In genomic region chr4:128177376-128177959, GRCh38 we compare ENCODE assay signal across 17 cellular contexts.
DNase-seq lines count a peak whose midpoint lies in the region; ATAC-seq and TF ChIP-seq lines count a peak whose summit lies in the region.
"Had no signal": no experiment of that assay in that cellular context is flagged by ENCODE, and none has a peak within 500 bp of the region (broad histone marks: within the 10 kb centered on the region; RNA-seq: fewer than 3 reads in every experiment).

No MANE protein-coding gene starts in this region.

- intact Hi-C loops in activated T-helper 2 cell treated with anti-CD3 and anti-CD28 coated beads, Interferon-gamma antibody, Interleukin-2, Interleukin-4, amounts not matched to agents 10 μg/mL and 5 μg/mL and 100 μg/mL, durations not matched to agents 14 hours and 24 hours and 36 hours (cut with micrococcal nuclease), result loop anchor here (5.0 kb wide), 1 partner anchor 295 kb away; the partner anchor contains the start of gene PLK4

- no peak for TF ChIP-seq CTCF in osteocyte (IDR thresholded peaks at IDR 0.05)

- H3K9me3 Mint-ChIP-seq in activated T-cell treated with anti-CD3 and anti-CD28 coated beads, Interleukin-2, amount 50 U/mL, for 72 hours, result no peaks in the 10 kb centered on the region
- no peaks in the 10 kb centered on the region for H3K9me3 Mint-ChIP-seq in activated T-cell treated with anti-CD3 and anti-CD28 coated beads, Interleukin-2, amount 50 U/mL, for 4 hours
- H3K9me3 Mint-ChIP-seq in activated T-helper 2 cell treated with anti-CD3 and anti-CD28 coated beads, Interferon-gamma antibody, Interleukin-2, Interleukin-4, amounts not matched to agents 10 μg/mL and 5 μg/mL and 100 μg/mL, durations not matched to agents 14 hours and 24 hours and 36 hours, result no peaks in the 10 kb centered on the region
- peaks cover 2% of the 10 kb centered on the region for H3K9me3 Mint-ChIP-seq in osteocyte (ENCODE audit: unreplicated experiment)
- H3K9me3 Mint-ChIP-seq: naive thymus-derived CD4-positive, alpha-beta T cell; T-helper 1 cell treated with Interleukin-12 subunit alpha and Interleukin-12 subunit beta and Interleukin-4 antibody, amounts not matched to agents 30 μg/mL and 1 μg/mL, for 36 hours had no signal

- H3K4me3 Mint-ChIP-seq in activated T-cell treated with anti-CD3 and anti-CD28 coated beads, Interleukin-2, amount 50 U/mL, for 72 hours, result no peak overlapping the region
- H3K4me3 Mint-ChIP-seq in activated T-cell treated with anti-CD3 and anti-CD28 coated beads, Interleukin-2, amount 50 U/mL, for 4 hours, result no peak overlapping the region
- H3K4me3 Mint-ChIP-seq in activated T-helper 2 cell treated with anti-CD3 and anti-CD28 coated beads, Interferon-gamma antibody, Interleukin-2, Interleukin-4, amounts not matched to agents 10 μg/mL and 5 μg/mL and 100 μg/mL, durations not matched to agents 14 hours and 24 hours and 36 hours (ENCODE audit: low read depth), result no peak overlapping the region
- no peak overlapping the region for H3K4me3 Mint-ChIP-seq in osteocyte (ENCODE audit: unreplicated experiment)
- H3K4me3 Mint-ChIP-seq: naive thymus-derived CD4-positive, alpha-beta T cell; T-helper 1 cell treated with Interleukin-12 subunit alpha and Interleukin-12 subunit beta and Interleukin-4 antibody, amounts not matched to agents 30 μg/mL and 1 μg/mL, for 36 hours; type B pancreatic cell had no signal

- H3K27ac Mint-ChIP-seq in activated T-cell treated with anti-CD3 and anti-CD28 coated beads, Interleukin-2, amount 50 U/mL, for 72 hours, result no peak overlapping the region
- H3K27ac Mint-ChIP-seq in activated T-helper 2 cell treated with anti-CD3 and anti-CD28 coated beads, Interferon-gamma antibody, Interleukin-2, Interleukin-4, amounts not matched to agents 10 μg/mL and 5 μg/mL and 100 μg/mL, durations not matched to agents 14 hours and 24 hours and 36 hours, result peak overlapping the region; percentile 58
- peak overlapping the region; percentile 9 for H3K27ac Mint-ChIP-seq in osteocyte (ENCODE audit: unreplicated experiment)
- H3K27ac Mint-ChIP-seq: naive thymus-derived CD4-positive, alpha-beta T cell; T-helper 1 cell treated with Interleukin-12 subunit alpha and Interleukin-12 subunit beta and Interleukin-4 antibody, amounts not matched to agents 30 μg/mL and 1 μg/mL, for 36 hours; type B pancreatic cell had no signal

- peak; percentile 50 to 75 for ATAC-seq in activated T-cell treated with anti-CD3 and anti-CD28 coated beads, Interleukin-2, amount 50 U/mL, for 72 hours (replicated peaks in 1 of 2)
- no peak for ATAC-seq in activated T-cell treated with anti-CD3 and anti-CD28 coated beads, Interleukin-2, amount 50 U/mL, for 4 hours
- peak; percentile 60 for ATAC-seq in HG03095 (IDR thresholded peaks at IDR 0.05; ENCODE audit: unreplicated experiment)
- no peak for ATAC-seq in left lobe of liver
- ATAC-seq: left colon; naive thymus-derived CD4-positive, alpha-beta T cell; PC-3 had no signal

- DNase-seq in activated T-cell treated with anti-CD3 and anti-CD28 coated beads, Interleukin-2, amount 50 U/mL, for 72 hours, result no peak
- DNase-seq in activated T-cell treated with anti-CD3 and anti-CD28 coated beads, Interleukin-2, amount 50 U/mL, for 4 hours, result no peak
- DNase-seq in activated T-helper 2 cell treated with anti-CD3 and anti-CD28 coated beads, Interferon-gamma antibody, Interleukin-2, Interleukin-4, amounts not matched to agents 10 μg/mL and 5 μg/mL and 100 μg/mL, durations not matched to agents 14 hours and 24 hours and 36 hours (ENCODE audit: low spot score), result no peak
- DNase-seq in osteocyte (ENCODE audit: extremely low spot score, unreplicated experiment) (no peak), NOMO-1 treated with dmso at 0.1 percent for 144 hours (lab: John Stamatoyannopoulos, UW; ENCODE audit: unreplicated experiment) (no peak), left lobe of liver (ENCODE audit: low spot score) (no peak), Ammon's horn (ENCODE audit: low spot score) (no peak)
- DNase-seq: activated CD4-positive, alpha-beta T cell treated with anti-CD3 and anti-CD28 coated beads, Interleukin-2, amount 50 U/mL, for 4 hours; activated naive CD4-positive, alpha-beta T cell; left colon; naive thymus-derived CD4-positive, alpha-beta T cell; NCI-H1417 treated with DMSO at 0.1 percent for 48 hours; NCI-H446; PC-3 had no signal

- H3K27me3 Mint-ChIP-seq in activated T-cell treated with anti-CD3 and anti-CD28 coated beads, Interleukin-2, amount 50 U/mL, for 72 hours (ENCODE audit: low read depth), result no peaks in the 10 kb centered on the region
- H3K27me3 Mint-ChIP-seq in activated T-cell treated with anti-CD3 and anti-CD28 coated beads, Interleukin-2, amount 50 U/mL, for 4 hours (ENCODE audit: low read depth), result no peaks in the 10 kb centered on the region
- no peaks in the 10 kb centered on the region for H3K27me3 Mint-ChIP-seq in activated T-helper 2 cell treated with anti-CD3 and anti-CD28 coated beads, Interferon-gamma antibody, Interleukin-2, Interleukin-4, amounts not matched to agents 10 μg/mL and 5 μg/mL and 100 μg/mL, durations not matched to agents 14 hours and 24 hours and 36 hours (ENCODE audit: low read depth)
- H3K27me3 Mint-ChIP-seq in osteocyte (ENCODE audit: unreplicated experiment), result no peaks in the 10 kb centered on the region
- H3K27me3 Mint-ChIP-seq: naive thymus-derived CD4-positive, alpha-beta T cell; type B pancreatic cell had no signal

- peaks cover 0 to 2% of the 10 kb centered on the region in 2 donors for H3K36me3 Mint-ChIP-seq in activated T-cell treated with anti-CD3 and anti-CD28 coated beads, Interleukin-2, amount 50 U/mL, for 72 hours (ENCODE audit: insufficient read depth in 2 of 2)
- H3K36me3 Mint-ChIP-seq in activated T-cell treated with anti-CD3 and anti-CD28 coated beads, Interleukin-2, amount 50 U/mL, for 4 hours (ENCODE audit: insufficient read depth), result no peaks in the 10 kb centered on the region
- peaks cover 10% of the 10 kb centered on the region for H3K36me3 Mint-ChIP-seq in activated T-helper 2 cell treated with anti-CD3 and anti-CD28 coated beads, Interferon-gamma antibody, Interleukin-2, Interleukin-4, amounts not matched to agents 10 μg/mL and 5 μg/mL and 100 μg/mL, durations not matched to agents 14 hours and 24 hours and 36 hours (ENCODE audit: low read depth)
- H3K36me3 Mint-ChIP-seq in osteocyte (ENCODE audit: unreplicated experiment), result peaks cover 18% of the 10 kb centered on the region

- H3K4me1 Mint-ChIP-seq in activated T-cell treated with anti-CD3 and anti-CD28 coated beads, Interleukin-2, amount 50 U/mL, for 72 hours (ENCODE audit: low read depth), result peaks cover 13% of the 10 kb centered on the region
- H3K4me1 Mint-ChIP-seq in activated T-cell treated with anti-CD3 and anti-CD28 coated beads, Interleukin-2, amount 50 U/mL, for 4 hours (ENCODE audit: low read depth), result no peaks in the 10 kb centered on the region
- H3K4me1 Mint-ChIP-seq in activated T-helper 2 cell treated with anti-CD3 and anti-CD28 coated beads, Interferon-gamma antibody, Interleukin-2, Interleukin-4, amounts not matched to agents 10 μg/mL and 5 μg/mL and 100 μg/mL, durations not matched to agents 14 hours and 24 hours and 36 hours (ENCODE audit: low read depth), result peaks cover 11% of the 10 kb centered on the region
- H3K4me1 Mint-ChIP-seq in osteocyte (ENCODE audit: unreplicated experiment), result peaks cover 5% of the 10 kb centered on the region

Comparison
In these comparisons a context has a peak if more than half of its experiments do, and no peak if none do; other contexts are left out.
1. ATAC-seq: peak in activated T-cell treated with anti-CD3 and anti-CD28 coated beads, Interleukin-2, amount 50 U/mL, for 72 hours (2 of 2) and HG03095 (single experiment); none in activated T-cell treated with anti-CD3 and anti-CD28 coated beads, Interleukin-2, amount 50 U/mL, for 4 hours (0 of 2) and left lobe of liver (single experiment).